ENCODE assay signal across 1 cellular context in the genomic region with DNA sequence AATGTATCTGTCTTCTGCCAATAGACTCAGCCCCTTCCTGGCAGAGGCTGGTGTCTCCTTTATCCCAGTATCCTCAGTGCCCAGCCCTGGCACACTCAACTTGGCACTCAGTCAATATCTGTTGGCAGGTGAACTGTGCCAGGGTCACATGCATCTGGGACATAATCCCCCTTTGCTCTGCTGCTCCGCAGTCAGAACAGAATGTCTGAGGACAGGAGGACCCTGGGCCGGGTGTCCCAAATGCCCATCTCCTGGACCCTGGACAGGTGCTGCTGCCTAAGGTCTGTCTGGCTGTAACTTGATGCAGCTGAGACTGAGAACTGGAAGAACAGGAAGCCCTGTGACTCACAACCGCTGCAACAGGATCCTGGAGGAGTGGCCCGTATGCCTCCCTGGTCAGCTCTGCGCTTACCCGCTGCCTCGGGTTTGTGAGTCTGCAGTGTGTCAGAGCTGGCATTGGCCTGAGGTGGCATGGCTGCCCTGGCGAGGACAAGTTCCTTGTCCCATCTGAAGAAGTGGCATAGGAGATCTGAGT.
TF ChIP-seq lines count a peak whose summit lies in the region.

No MANE protein-coding gene starts in this region.

TF ChIP-seq in SK-N-SH, 30 proteins besides CTCF, POLR2A, EP300 and RAD21 (continued from another document):
- no peak for TF ChIP-seq RCOR1 (IDR thresholded peaks at IDR 0.05; ENCODE audit: low read length)
- no peak for TF ChIP-seq EZH2phosphoT487 (IDR thresholded peaks at IDR 0.05; ENCODE audit: borderline replicate concordance, low read depth)
- TF ChIP-seq JUND (IDR thresholded peaks at IDR 0.05) = peak; percentile 72
- no peak for TF ChIP-seq FOXJ3 (CRISPR knock-in tag; IDR thresholded peaks at IDR 0.05)
- TF ChIP-seq, protein P1, sequence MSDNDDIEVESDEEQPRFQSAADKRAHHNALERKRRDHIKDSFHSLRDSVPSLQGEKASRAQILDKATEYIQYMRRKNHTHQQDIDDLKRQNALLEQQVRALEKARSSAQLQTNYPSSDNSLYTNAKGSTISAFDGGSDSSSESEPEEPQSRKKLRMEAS (IDR thresholded peaks at IDR 0.05; ENCODE audit: low read depth) = peak; percentile 92
- peak; percentile 65; the same call in 1 of the 2 replicates for TF ChIP-seq YY1 (IDR thresholded peaks at IDR 0.05; ENCODE audit: low read depth)
- peak; percentile 87 for TF ChIP-seq TCF12 (IDR thresholded peaks at IDR 0.05)
- no peak for TF ChIP-seq SMC3 (IDR thresholded peaks at IDR 0.05; ENCODE audit: low read depth, low read length)
- TF ChIP-seq, protein P2, sequence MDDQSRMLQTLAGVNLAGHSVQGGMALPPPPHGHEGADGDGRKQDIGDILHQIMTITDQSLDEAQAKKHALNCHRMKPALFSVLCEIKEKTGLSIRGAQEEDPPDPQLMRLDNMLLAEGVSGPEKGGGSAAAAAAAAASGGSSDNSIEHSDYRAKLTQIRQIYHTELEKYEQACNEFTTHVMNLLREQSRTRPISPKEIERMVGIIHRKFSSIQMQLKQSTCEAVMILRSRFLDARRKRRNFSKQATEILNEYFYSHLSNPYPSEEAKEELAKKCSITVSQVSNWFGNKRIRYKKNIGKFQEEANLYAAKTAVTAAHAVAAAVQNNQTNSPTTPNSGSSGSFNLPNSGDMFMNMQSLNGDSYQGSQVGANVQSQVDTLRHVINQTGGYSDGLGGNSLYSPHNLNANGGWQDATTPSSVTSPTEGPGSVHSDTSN (IDR thresholded peaks at IDR 0.05) = peak; percentile 73
- peak; percentile 9; the same call in 1 of the 2 replicates for TF ChIP-seq ELF1 (IDR thresholded peaks at IDR 0.05)
- TF ChIP-seq FOSL2 (IDR thresholded peaks at IDR 0.05; ENCODE audit: borderline replicate concordance, low read depth) = peak; percentile 85
- TF ChIP-seq, protein P3, sequence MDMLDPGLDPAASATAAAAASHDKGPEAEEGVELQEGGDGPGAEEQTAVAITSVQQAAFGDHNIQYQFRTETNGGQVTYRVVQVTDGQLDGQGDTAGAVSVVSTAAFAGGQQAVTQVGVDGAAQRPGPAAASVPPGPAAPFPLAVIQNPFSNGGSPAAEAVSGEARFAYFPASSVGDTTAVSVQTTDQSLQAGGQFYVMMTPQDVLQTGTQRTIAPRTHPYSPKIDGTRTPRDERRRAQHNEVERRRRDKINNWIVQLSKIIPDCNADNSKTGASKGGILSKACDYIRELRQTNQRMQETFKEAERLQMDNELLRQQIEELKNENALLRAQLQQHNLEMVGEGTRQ (IDR thresholded peaks at IDR 0.05; ENCODE audit: borderline replicate concordance, low read depth, low read length) = no peak
- no peak for TF ChIP-seq MXI1 (IDR thresholded peaks at IDR 0.05; ENCODE audit: low read depth, low read length)
- TF ChIP-seq TEAD4 (IDR thresholded peaks at IDR 0.05; ENCODE audit: borderline replicate concordance, insufficient read depth) = 0 out of 2 replicates have a peak, but pooled peaks have one; percentile 19
- peak; percentile 13; the same call in 1 of the 2 replicates for TF ChIP-seq RXRA (IDR thresholded peaks at IDR 0.05; ENCODE audit: borderline replicate concordance, low read depth)
- peak; percentile 59; the same call in 1 of the 2 replicates for TF ChIP-seq SIN3A (IDR thresholded peaks at IDR 0.05; ENCODE audit: borderline replicate concordance, low read depth, low read length)
- TF ChIP-seq CHD2 (IDR thresholded peaks at IDR 0.05; ENCODE audit: low read length, partially characterized antibody) = no peak
- TF ChIP-seq NFIC (IDR thresholded peaks at IDR 0.05; ENCODE audit: borderline replicate concordance) = peak; percentile 74
- TF ChIP-seq FOXM1 (IDR thresholded peaks at IDR 0.05; ENCODE audit: low read depth) = no peak
- TF ChIP-seq TAF1 (IDR thresholded peaks at IDR 0.05; ENCODE audit: borderline replicate concordance, low read depth, low read length) = peak; percentile 53; the same call in 1 of the 2 replicates
